8 cellular contexts compared by ENCODE assay signal in genomic region chr22:46604306-46604690, GRCh38. TPM values are rescaled to one million over a fixed set of nuclear protein-coding genes. Genes with fewer than 3 reads are reported as not detected.
DNase-seq lines count a peak whose midpoint lies in the region; ATAC-seq and TF ChIP-seq lines count a peak whose summit lies in the region.

No MANE protein-coding gene starts in this region.

- DNase-seq in activated naive CD4-positive, alpha-beta T cell treated with anti-CD3 and anti-CD28 coated beads, Interleukin-2, amount 50 U/mL, for 16 hours = peak; percentile 51
- DNase-seq in mucosa of descending colon (peak in 1 of 3 donors; percentile 56), NCI-H446 (lab: John Stamatoyannopoulos, UW) (no peak), NCI-H2227 (lab: John Stamatoyannopoulos, UW; ENCODE audit: unreplicated experiment) (no peak), HuH-7.5 (ENCODE audit: low spot score) (no peak)

- peak overlapping the region; percentile 50 for H3K4me3 ChIP-seq in BLaER1
- peak overlapping the region; percentile 30 for H3K4me3 ChIP-seq in Loucy (ENCODE audit: low read length, poor library complexity, severe bottlenecking)
- no peak overlapping the region for H3K4me3 ChIP-seq in mucosa of descending colon

- peaks cover 12% of the 10 kb centered on the region; the same call in 1 of the 2 replicates for H3K79me2 ChIP-seq in Loucy (ENCODE audit: insufficient read depth, low read length)

- H3K4me2 ChIP-seq in BLaER1 = peak overlapping the region; percentile 96
- H3K4me2 ChIP-seq in Loucy (ENCODE audit: low read depth, low read length, poor library complexity, severe bottlenecking) = peak overlapping the region; percentile 64

- H3K9ac ChIP-seq in BLaER1 (peak overlapping the region; percentile 73), Loucy (ENCODE audit: low read depth, low read length, poor library complexity, severe bottlenecking) (peak overlapping the region; percentile 58)

- H4K20me1 ChIP-seq in BLaER1 (peaks cover 60% of the 10 kb centered on the region), Loucy (ENCODE audit: insufficient read depth, low read length, poor library complexity, severe bottlenecking) (peaks cover 4% of the 10 kb centered on the region)

- H3K9me3 ChIP-seq in BLaER1 (no peaks in the 10 kb centered on the region), Loucy (ENCODE audit: insufficient read depth, low read depth, low read length) (no peaks in the 10 kb centered on the region), mucosa of descending colon (no peaks in the 10 kb centered on the region)

- H3K9me2 ChIP-seq in Loucy (replicated peaks; ENCODE audit: low read depth, low read length) = no peaks in the 10 kb centered on the region

- H3K4me1 ChIP-seq in BLaER1 = peaks cover 93% of the 10 kb centered on the region
- H3K4me1 ChIP-seq in Loucy (ENCODE audit: insufficient read depth, low read length, poor library complexity, severe bottlenecking) = peaks cover 10% of the 10 kb centered on the region
- peaks cover 11% of the 10 kb centered on the region for H3K4me1 ChIP-seq in mucosa of descending colon (ENCODE audit: low read depth)

- H3K27ac ChIP-seq in BLaER1 = peak overlapping the region; percentile 84

- TF ChIP-seq CTCF in Loucy (conservative IDR thresholded peaks at IDR 0.05; ENCODE audit: low read length) (no peak), mucosa of descending colon (IDR thresholded peaks at IDR 0.05) (no peak)

- H2AFZ ChIP-seq in Loucy (ENCODE audit: low read length) = no peak overlapping the region

- H3K27me3 ChIP-seq in BLaER1 (no peaks in the 10 kb centered on the region), Loucy (ENCODE audit: insufficient read depth, low read length, poor library complexity, severe bottlenecking) (no peaks in the 10 kb centered on the region)

- H3F3A ChIP-seq in Loucy (ENCODE audit: low read depth) = no peaks in the 10 kb centered on the region

- peaks cover 10% of the 10 kb centered on the region; the same call in 1 of the 2 replicates for H3K36me3 ChIP-seq in BLaER1
- no peaks in the 10 kb centered on the region for H3K36me3 ChIP-seq in Loucy (ENCODE audit: insufficient read depth, low read length)
- H3K36me3 ChIP-seq in mucosa of descending colon (ENCODE audit: low read depth) = no peaks in the 10 kb centered on the region

- intact Hi-C loops in mucosa of descending colon (cut with DNase I, micrococcal nuclease) = no loop called here

- peak; percentile 23 for ATAC-seq in mucosa of descending colon
- no peak for ATAC-seq in HG03457 (IDR thresholded peaks at IDR 0.05; ENCODE audit: unreplicated experiment)

RNA-seq across cellular contexts. Expression of gene GRAMD4, which starts 15.9 kb away (rescaled TPM):
- total RNA-seq in mucosa of descending colon = 100 to 1,000 TPM; 114 to 203 (median 197) TPM
